In the genomic region with DNA sequence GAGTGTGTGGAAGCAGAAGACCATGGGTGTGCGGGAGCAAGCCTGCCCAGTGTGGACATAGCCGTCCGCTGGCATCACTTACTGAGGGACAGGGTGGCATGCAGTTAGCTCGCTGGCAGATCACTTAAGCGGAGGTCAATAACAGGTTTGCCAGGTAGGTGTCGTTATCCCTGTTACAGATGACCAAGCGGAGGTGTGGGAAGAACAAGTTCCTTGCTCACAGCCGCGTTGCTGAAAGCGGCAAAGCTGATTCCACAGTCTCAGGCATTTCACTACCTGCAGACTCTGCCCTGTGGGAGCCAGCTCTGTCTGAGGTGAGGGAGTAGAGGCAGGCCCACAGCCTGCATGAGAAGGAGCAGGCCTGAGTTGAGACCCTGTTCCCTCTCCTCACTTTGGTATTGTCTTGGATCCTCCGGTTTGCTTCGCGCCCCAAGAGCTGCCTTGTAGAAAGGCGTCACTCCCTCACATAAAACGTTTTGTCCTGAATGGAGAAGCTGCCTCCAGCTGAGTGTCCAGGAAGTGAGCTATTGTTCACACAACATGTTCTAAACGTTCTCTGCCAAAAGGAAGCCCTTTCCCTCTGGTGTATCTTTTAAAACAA, we compare ENCODE assay signal across 8 cellular contexts.
DNase-seq lines count a peak whose midpoint lies in the region; ATAC-seq lines count a peak whose summit lies in the region.

No MANE protein-coding gene starts in this region.

- H3K4me3 Mint-ChIP-seq in dendritic cell treated with granulocyte-macrophage colony-stimulating factor and Interleukin-4, amounts not matched to agents 40 ng/mL and 50 ng/mL, for 4 days, result peak overlapping the region; percentile 30
- no peak overlapping the region for H3K4me3 Mint-ChIP-seq in activated CD4-positive, alpha-beta T cell treated with anti-CD3 and anti-CD28 coated beads, Interleukin-2, amount 10 ng/mL, durations not matched to agents 24 days and 14 days

- ATAC-seq in GM21381 (IDR thresholded peaks at IDR 0.05; ENCODE audit: unreplicated experiment) (no peak), GM21737 (IDR thresholded peaks at IDR 0.05; ENCODE audit: unreplicated experiment) (no peak), HG02938 (IDR thresholded peaks at IDR 0.05; ENCODE audit: unreplicated experiment) (no peak)

- H3K27ac Mint-ChIP-seq in dendritic cell treated with granulocyte-macrophage colony-stimulating factor and Interleukin-4, amounts not matched to agents 40 ng/mL and 50 ng/mL, for 4 days, result peak overlapping the region; percentile 86
- no peak overlapping the region for H3K27ac Mint-ChIP-seq in activated CD4-positive, alpha-beta T cell treated with anti-CD3 and anti-CD28 coated beads, Interleukin-2, amount 10 ng/mL, durations not matched to agents 24 days and 14 days

- H3K4me1 Mint-ChIP-seq in dendritic cell treated with granulocyte-macrophage colony-stimulating factor and Interleukin-4, amounts not matched to agents 40 ng/mL and 50 ng/mL, for 4 days (ENCODE audit: low read depth), result peaks cover 47% of the 10 kb centered on the region
- peaks cover 8% of the 10 kb centered on the region for H3K4me1 Mint-ChIP-seq in activated CD4-positive, alpha-beta T cell treated with anti-CD3 and anti-CD28 coated beads, Interleukin-2, amount 10 ng/mL, durations not matched to agents 24 days and 14 days

- intact Hi-C loops in dendritic cell treated with granulocyte-macrophage colony-stimulating factor and Interleukin-4, amounts not matched to agents 40 ng/mL and 50 ng/mL, for 4 days (cut with micrococcal nuclease), result no loop called here
- intact Hi-C loops in activated CD4-positive, alpha-beta T cell treated with anti-CD3 and anti-CD28 coated beads, Interleukin-2, amount 10 ng/mL, durations not matched to agents 24 days and 14 days (cut with micrococcal nuclease), result no loop called here

- H3K27me3 Mint-ChIP-seq in dendritic cell treated with granulocyte-macrophage colony-stimulating factor and Interleukin-4, amounts not matched to agents 40 ng/mL and 50 ng/mL, for 4 days, result no peaks in the 10 kb centered on the region
- no peaks in the 10 kb centered on the region for H3K27me3 Mint-ChIP-seq in activated CD4-positive, alpha-beta T cell treated with anti-CD3 and anti-CD28 coated beads, Interleukin-2, amount 10 ng/mL, durations not matched to agents 24 days and 14 days

- peaks cover 32% of the 10 kb centered on the region for H3K36me3 Mint-ChIP-seq in dendritic cell treated with granulocyte-macrophage colony-stimulating factor and Interleukin-4, amounts not matched to agents 40 ng/mL and 50 ng/mL, for 4 days (ENCODE audit: low read depth)
- no peaks in the 10 kb centered on the region for H3K36me3 Mint-ChIP-seq in activated CD4-positive, alpha-beta T cell treated with anti-CD3 and anti-CD28 coated beads, Interleukin-2, amount 10 ng/mL, durations not matched to agents 24 days and 14 days (ENCODE audit: low read depth)

- peak; percentile 70 for DNase-seq in Ammon's horn (ENCODE audit: low spot score)
- DNase-seq in NCI-H2081 treated with DMSO at 0.1 percent for 48 hours (lab: John Stamatoyannopoulos, UW), result peak; percentile 64
- peak; percentile 72 for DNase-seq in mucosa of gallbladder (ENCODE audit: low spot score)
- DNase-seq in activated CD4-positive, alpha-beta T cell treated with anti-CD3 and anti-CD28 coated beads, Interleukin-2, amount 10 ng/mL, durations not matched to agents 24 days and 14 days, result no peak

- H3K9me3 Mint-ChIP-seq in dendritic cell treated with granulocyte-macrophage colony-stimulating factor and Interleukin-4, amounts not matched to agents 40 ng/mL and 50 ng/mL, for 4 days, result no peaks in the 10 kb centered on the region
- H3K9me3 Mint-ChIP-seq in activated CD4-positive, alpha-beta T cell treated with anti-CD3 and anti-CD28 coated beads, Interleukin-2, amount 10 ng/mL, durations not matched to agents 24 days and 14 days, result no peaks in the 10 kb centered on the region
